ENCODE assay signal across 8 cellular contexts in the genomic region with DNA sequence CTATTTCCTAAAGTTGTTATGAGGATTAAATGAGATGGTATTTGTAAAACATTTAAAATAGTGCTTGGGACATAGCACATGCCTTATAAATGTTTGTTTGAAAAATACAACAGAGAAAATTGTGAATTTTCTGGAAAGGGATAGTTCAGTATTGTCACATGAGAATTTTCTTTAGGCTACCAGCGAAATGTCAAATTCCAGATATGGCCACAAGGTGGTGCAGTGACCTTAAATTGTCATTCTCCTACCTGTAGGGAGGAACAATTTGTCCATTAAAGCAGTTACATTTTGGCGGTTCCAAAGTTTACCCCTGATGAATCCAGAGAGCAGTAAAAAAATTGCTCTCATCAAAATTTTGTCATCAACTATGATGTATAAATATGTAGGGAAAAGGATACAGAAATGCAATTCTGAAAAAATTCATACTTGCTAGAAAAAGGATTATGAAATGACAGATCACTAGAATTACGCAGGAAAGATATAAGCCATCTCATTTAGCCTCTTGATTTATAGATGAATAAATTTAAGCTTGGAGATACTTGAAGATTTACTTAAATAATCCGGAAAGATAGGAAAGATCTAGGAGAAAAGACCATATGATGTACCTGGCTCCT. TPM values are rescaled to one million over a fixed set of nuclear protein-coding genes. Genes with fewer than 3 reads are reported as not detected.
A peak's percentile ranks its signal among the peaks of the same experiment; 100 is the strongest.
DNase-seq lines count a peak whose midpoint lies in the region; ATAC-seq and FAIRE-seq lines count a peak whose summit lies in the region.

No MANE protein-coding gene starts in this region.

- no peak overlapping the region for H3K27ac Mint-ChIP-seq in activated T-helper 2 cell treated with anti-CD3 and anti-CD28 coated beads, Interferon-gamma antibody, Interleukin-2, Interleukin-4, amounts not matched to agents 10 μg/mL and 5 μg/mL and 100 μg/mL, durations not matched to agents 14 hours and 24 hours and 36 hours

- H3K4me1 Mint-ChIP-seq in activated T-helper 2 cell treated with anti-CD3 and anti-CD28 coated beads, Interferon-gamma antibody, Interleukin-2, Interleukin-4, amounts not matched to agents 10 μg/mL and 5 μg/mL and 100 μg/mL, durations not matched to agents 14 hours and 24 hours and 36 hours (ENCODE audit: low read depth) = no peaks in the 10 kb centered on the region

- H3K27me3 Mint-ChIP-seq in activated T-helper 2 cell treated with anti-CD3 and anti-CD28 coated beads, Interferon-gamma antibody, Interleukin-2, Interleukin-4, amounts not matched to agents 10 μg/mL and 5 μg/mL and 100 μg/mL, durations not matched to agents 14 hours and 24 hours and 36 hours (ENCODE audit: low read depth) = peaks cover 27% of the 10 kb centered on the region

- no peak for ATAC-seq in HG02763 (IDR thresholded peaks at IDR 0.05; ENCODE audit: unreplicated experiment)

- H3K9me3 Mint-ChIP-seq in activated T-helper 2 cell treated with anti-CD3 and anti-CD28 coated beads, Interferon-gamma antibody, Interleukin-2, Interleukin-4, amounts not matched to agents 10 μg/mL and 5 μg/mL and 100 μg/mL, durations not matched to agents 14 hours and 24 hours and 36 hours = peaks cover 13% of the 10 kb centered on the region

- H3K36me3 Mint-ChIP-seq in activated T-helper 2 cell treated with anti-CD3 and anti-CD28 coated beads, Interferon-gamma antibody, Interleukin-2, Interleukin-4, amounts not matched to agents 10 μg/mL and 5 μg/mL and 100 μg/mL, durations not matched to agents 14 hours and 24 hours and 36 hours (ENCODE audit: low read depth) = no peaks in the 10 kb centered on the region

- intact Hi-C loops in activated T-helper 2 cell treated with anti-CD3 and anti-CD28 coated beads, Interferon-gamma antibody, Interleukin-2, Interleukin-4, amounts not matched to agents 10 μg/mL and 5 μg/mL and 100 μg/mL, durations not matched to agents 14 hours and 24 hours and 36 hours (cut with micrococcal nuclease) = loop anchor here (1.0 kb wide), 2 partner anchors 73 to 133 kb away; no protein-coding TSS in a partner anchor
- intact Hi-C loops in posterior cingulate gyrus (cut with DNase I) = loop anchor here (2.0 kb wide), 2 partner anchors 133 to 615 kb away; no protein-coding TSS in a partner anchor

- DNase-seq in Daoy (ENCODE audit: low read depth) (peak; percentile 68), HuH-7 (ENCODE audit: low spot score) (peak; percentile 5), RPMI8226 (peak; percentile 53), germinal center (ENCODE audit: low spot score) (peak; percentile 4), posterior cingulate gyrus (peak in 6 of 10 donors; percentile 8 to 64 (median 56)), urothelium cell line (ENCODE audit: low spot score) (peak; percentile 32)
- peak; percentile 23 for DNase-seq in activated T-helper 2 cell treated with anti-CD3 and anti-CD28 coated beads, Interferon-gamma antibody, Interleukin-2, Interleukin-4, amounts not matched to agents 10 μg/mL and 5 μg/mL and 100 μg/mL, durations not matched to agents 14 hours and 24 hours and 36 hours (ENCODE audit: low spot score)

- H3K4me3 Mint-ChIP-seq in activated T-helper 2 cell treated with anti-CD3 and anti-CD28 coated beads, Interferon-gamma antibody, Interleukin-2, Interleukin-4, amounts not matched to agents 10 μg/mL and 5 μg/mL and 100 μg/mL, durations not matched to agents 14 hours and 24 hours and 36 hours (ENCODE audit: low read depth) = no peak overlapping the region

- FAIRE-seq in urothelium cell line (lab: Jason Lieb, UNC) = no peak

RNA-seq across cellular contexts. Expression of a gene that starts 50.2 kb away (rescaled TPM):
- total RNA-seq in Daoy (2014; rRNA removed; shearing (Covaris generic)) = not detected in 2 replicates
- not detected in 2 replicates for total RNA-seq in activated T-helper 2 cell treated with anti-CD3 and anti-CD28 coated beads, Interferon-gamma antibody, Interleukin-2, Interleukin-4, amounts not matched to agents 10 μg/mL and 5 μg/mL and 100 μg/mL, durations not matched to agents 14 hours and 24 hours and 36 hours

Comparison
In these comparisons a context has a peak if more than half of its experiments do, and no peak if none do; other contexts are left out.
1. DNase-seq: peak in every context shown above with its lines; median percentile 68 in Daoy; 56 in posterior cingulate gyrus; 53 in RPMI8226; 32 in urothelium cell line; 23 in activated T-helper 2 cell treated with anti-CD3 and anti-CD28 coated beads, Interferon-gamma antibody, Interleukin-2, Interleukin-4, amounts not matched to agents 10 μg/mL and 5 μg/mL and 100 μg/mL, durations not matched to agents 14 hours and 24 hours and 36 hours; 5 in HuH-7; 4 in germinal center.